In genomic region chr4:8171941-8172924, GRCh38 we compare ENCODE assay signal across 1 cellular context.
TF ChIP-seq lines count a peak whose summit lies in the region.

No MANE protein-coding gene starts in this region.

TF ChIP-seq in GM23338, 12 proteins besides CTCF, POLR2A, EP300 and RAD21 (continued from another document):
- TF ChIP-seq ZNF462 (CRISPR knock-in tag; IDR thresholded peaks at IDR 0.05) (no peak), EZH2phosphoT487 (IDR thresholded peaks at IDR 0.05; ENCODE audit: unreplicated experiment) (no peak), ZNF331 (CRISPR knock-in tag; IDR thresholded peaks at IDR 0.05; ENCODE audit: low read depth) (no peak), JUNB (IDR thresholded peaks at IDR 0.05; ENCODE audit: unreplicated experiment) (no peak), ZNF114 (CRISPR knock-in tag; IDR thresholded peaks at IDR 0.05) (no peak), STAT1 (IDR thresholded peaks at IDR 0.05; ENCODE audit: unreplicated experiment) (no peak), CREB1 (CRISPR knock-in tag; IDR thresholded peaks at IDR 0.05; ENCODE audit: low read depth) (no peak), NANOG (IDR thresholded peaks at IDR 0.05; ENCODE audit: borderline replicate concordance) (no peak), POLR2AphosphoS5 (IDR thresholded peaks at IDR 0.05; ENCODE audit: low read depth) (no peak), ETS1 (IDR thresholded peaks at IDR 0.05) (no peak), EZH2 (IDR thresholded peaks at IDR 0.05; ENCODE audit: low read depth, unreplicated experiment) (no peak)
TF ChIP-seq in GM23338: peak in this region for 0.
